ENCODE assay signal across 9 cellular contexts in the genomic region with DNA sequence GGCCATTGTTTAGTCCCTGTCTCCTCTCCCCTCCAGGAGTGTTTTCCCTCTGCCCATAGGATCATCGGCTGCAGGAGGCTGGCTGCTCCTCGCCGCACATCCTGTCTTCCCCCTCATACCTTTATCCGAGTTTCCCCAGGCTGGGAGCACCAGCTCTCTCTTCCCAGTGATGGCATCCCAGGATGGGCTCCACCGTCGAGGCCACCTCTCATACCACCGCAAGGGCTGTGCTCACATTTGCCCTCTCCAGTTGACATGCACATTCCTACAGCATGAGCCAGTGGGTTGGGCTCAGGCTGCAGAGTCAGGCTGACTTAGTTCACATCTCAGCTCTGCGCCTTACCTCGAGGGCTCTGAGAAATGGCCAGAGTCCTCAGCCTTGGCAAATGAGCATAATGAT. TPM values are rescaled to one million over a fixed set of nuclear protein-coding genes. Genes with fewer than 3 reads are reported as not detected.
A peak's percentile ranks its signal among the peaks of the same experiment; 100 is the strongest.
DNase-seq lines count a peak whose midpoint lies in the region; ATAC-seq and TF ChIP-seq lines count a peak whose summit lies in the region.
"Had no signal": no experiment of that assay in that cellular context is flagged by ENCODE, and none has a peak within 500 bp of the region (broad histone marks: within the 10 kb centered on the region; RNA-seq: fewer than 3 reads in every experiment).

No MANE protein-coding gene starts in this region.

- H3K56ac ChIP-seq in mesendoderm (ENCODE audit: low read length) = peak overlapping the region; percentile 38

- H3K79me1 ChIP-seq in mesendoderm (ENCODE audit: low read length) = no peaks in the 10 kb centered on the region

- no peak overlapping the region for H2BK15ac ChIP-seq in mesendoderm (replicated peaks; ENCODE audit: low read depth)

- WGBS in mammary epithelial cell (ENCODE audit: low coverage, missing lambda C conversion rate) = 55% methylated on average over 8 of the region's 9 CpGs
- WGBS in mesendoderm (ENCODE audit: extremely low coverage, insufficient coverage, low lambda C conversion rate) = no CpG with 5 or more reads among the region's 9 CpGs

- no peaks in the 10 kb centered on the region for H3K9me3 ChIP-seq in mammary epithelial cell (replicated peaks; ENCODE audit: insufficient read depth, low read length)

- in situ Hi-C loops in mammary epithelial cell (cut with MboI; ENCODE audit: low sequenced_read_pairs in 2 of 2) = loop anchor here (5.0 to 25.0 kb wide), 2 partner anchors 170 to 280 kb away; no protein-coding TSS in a partner anchor

- DNase-seq in AG09319 (ENCODE audit: extremely low read depth, low read depth) (peak; percentile 37), HS-5 (ENCODE audit: low read depth) (peak; percentile 65), mammary epithelial cell (peak; percentile 76), mesendoderm (peak; percentile 94), medulla oblongata (ENCODE audit: extremely low spot score) (no peak), NCI-H187 treated with DMSO at 0.1 percent for 48 hours (lab: John Stamatoyannopoulos, UW) (no peak), NCI-H748 (lab: John Stamatoyannopoulos, UW; ENCODE audit: unreplicated experiment) (no peak), left lobe of liver (ENCODE audit: low spot score) (no peak)

- no peak overlapping the region for H3K23ac ChIP-seq in mesendoderm (ENCODE audit: low read length)

- peak overlapping the region; percentile 4 for H3K27ac ChIP-seq in mammary epithelial cell (ENCODE audit: insufficient read depth, low read depth, low read length)
- H3K27ac ChIP-seq in mesendoderm (ENCODE audit: low read depth, low read length) = no peak overlapping the region

- H4K20me1 ChIP-seq in mammary epithelial cell (ENCODE audit: insufficient read depth, low read length) = no peaks in the 10 kb centered on the region

- no peak overlapping the region for H2AK5ac ChIP-seq in mesendoderm (ENCODE audit: low read length)

- H3K4me3 ChIP-seq in mammary epithelial cell (replicated peaks in 1 of 3; ENCODE audit: insufficient read depth in 1 of 3, low read depth in 2 of 3, low read length in 3 of 3) (no peak overlapping the region), mesendoderm (ENCODE audit: low read length) (no peak overlapping the region)

- CTCF ChIA-PET in mammary epithelial cell (lab: Charles Lee; ENCODE audit: low non-redundant PET) = no interaction called here

- H3K27me3 ChIP-seq in mammary epithelial cell (ENCODE audit: insufficient read depth, low read length) (no peaks in the 10 kb centered on the region), mesendoderm (ENCODE audit: insufficient read depth, low read length, poor library complexity) (no peaks in the 10 kb centered on the region)

- H3K9ac ChIP-seq in mammary epithelial cell (ENCODE audit: insufficient read depth, low read length) = no peak overlapping the region
- no peak overlapping the region for H3K9ac ChIP-seq in mesendoderm (ENCODE audit: low read length)

- H3K36me3 ChIP-seq in mammary epithelial cell (ENCODE audit: insufficient read depth, low read length) (no peaks in the 10 kb centered on the region), mesendoderm (ENCODE audit: control insufficient read depth, insufficient read depth, low read length) (no peaks in the 10 kb centered on the region)

- H3K4me2 ChIP-seq in mammary epithelial cell (ENCODE audit: insufficient read depth, low read depth, low read length) (peak overlapping the region; percentile 21), mesendoderm (ENCODE audit: low read length) (no peak overlapping the region)

- no TSS peak for BruUV-seq in mammary epithelial cell (replicated peaks; lab: Mats Ljungman, UMichigan)

- no peak overlapping the region for H2BK120ac ChIP-seq in mesendoderm (ENCODE audit: low read depth, low read length)

- H3K79me2 ChIP-seq in mammary epithelial cell (ENCODE audit: insufficient read depth, low read length) = no peaks in the 10 kb centered on the region
- no peaks in the 10 kb centered on the region for H3K79me2 ChIP-seq in mesendoderm (ENCODE audit: control insufficient read depth, insufficient read depth, low read length)

- peak overlapping the region; percentile 58 for H2AFZ ChIP-seq in mammary epithelial cell (ENCODE audit: low read depth, low read length)

- H3K4me1 ChIP-seq in mammary epithelial cell (ENCODE audit: insufficient read depth, low read length) (peaks cover 19% of the 10 kb centered on the region), mesendoderm (ENCODE audit: control insufficient read depth, low read depth, low read length) (no peaks in the 10 kb centered on the region)

- H4K8ac ChIP-seq in mesendoderm (ENCODE audit: low read depth, low read length) = no peak overlapping the region

- intact Hi-C loops in mammary epithelial cell (cut with micrococcal nuclease) = no loop called here

- no peak overlapping the region for H3K4ac ChIP-seq in mesendoderm (ENCODE audit: low read depth, low read length)

- dilution Hi-C loops in mammary epithelial cell (cut with HindIII; ENCODE audit: low sequenced_read_pairs) = no loop called here

- TF ChIP-seq CTCF in AG09319 (IDR thresholded peaks at IDR 0.05; ENCODE audit: low read depth, low read length) (no peak), mammary epithelial cell (conservative IDR thresholded peaks at IDR 0.05 in 1 of 2, IDR thresholded peaks at IDR 0.05 in 1 of 2; ENCODE audit: extremely low read depth in 1 of 2, insufficient read depth in 1 of 2, low read depth in 1 of 2, low read length in 2 of 2) (no peak)

- no peak overlapping the region for H4K5ac ChIP-seq in mesendoderm (ENCODE audit: low read length)

- H2BK5ac ChIP-seq in mesendoderm (ENCODE audit: low read length) = no peak overlapping the region

- no peak for ATAC-seq in left lobe of liver

- no peak overlapping the region for H3K18ac ChIP-seq in mesendoderm (ENCODE audit: low read length)

RNA-seq across cellular contexts. Expression of gene HKDC1, which starts 12.1 kb away (rescaled TPM):
- total RNA-seq in mammary epithelial cell (under 1 TPM; under 0.01 to 0.07 TPM), left lobe of liver (0.65 TPM)
- 0.26 TPM for polyA plus RNA-seq in mammary epithelial cell
- not detected for polyA minus RNA-seq in mammary epithelial cell
- polyA plus RNA-seq in mesendoderm (2013, experiment 1 of 2) = 0.28 TPM
- polyA plus RNA-seq in mesendoderm (2013, experiment 2 of 2) = 0.31 TPM
- total RNA-seq: activated CD8-positive, alpha-beta memory T cell treated with anti-CD3 and anti-CD28 coated beads for 36 hours had no signal

RNA-seq across cellular contexts. Expression of gene HK1, which starts 46.0 kb away (rescaled TPM):
- total RNA-seq in mammary epithelial cell = 100 to 1,000 TPM; 115 to 133 TPM
- 95.9 TPM for polyA plus RNA-seq in mammary epithelial cell
- 256 TPM for polyA minus RNA-seq in mammary epithelial cell
- 114 TPM for polyA plus RNA-seq in mesendoderm (2013, experiment 1 of 2)
- 114 TPM for polyA plus RNA-seq in mesendoderm (2013, experiment 2 of 2)
- total RNA-seq in left lobe of liver = 6.8 TPM

RNA-seq across cellular contexts. Expression of gene SUPV3L1, which starts 52.2 kb away (rescaled TPM):
- total RNA-seq in mammary epithelial cell = 10 to 100 TPM; 26.8 to 36.7 TPM
- polyA plus RNA-seq in mammary epithelial cell = 31.5 TPM
- 19.1 TPM for polyA minus RNA-seq in mammary epithelial cell
- polyA plus RNA-seq in mesendoderm (2013, experiment 1 of 2) = 46.5 TPM
- polyA plus RNA-seq in mesendoderm (2013, experiment 2 of 2) = 46.4 TPM
- 15.7 TPM for total RNA-seq in left lobe of liver

Comparison
In these comparisons a context has a peak if more than half of its experiments do, and no peak if none do; other contexts are left out.
1. DNase-seq: peak in AG09319 (single experiment), HS-5 (single experiment), mammary epithelial cell (single experiment) and mesendoderm (single experiment); none in medulla oblongata (single experiment), NCI-H187 treated with DMSO at 0.1 percent for 48 hours (single experiment), NCI-H748 (single experiment) and left lobe of liver (single experiment).
2. RNA of gene HK1, which starts 46.0 kb away (total RNA-seq): 115 to 133 TPM in mammary epithelial cell; 6.8 TPM in left lobe of liver (single experiment); every median in the first group is over 10 times any median in the second.